Comparison of ENCODE assay signal across 19 cellular contexts in the genomic region with DNA sequence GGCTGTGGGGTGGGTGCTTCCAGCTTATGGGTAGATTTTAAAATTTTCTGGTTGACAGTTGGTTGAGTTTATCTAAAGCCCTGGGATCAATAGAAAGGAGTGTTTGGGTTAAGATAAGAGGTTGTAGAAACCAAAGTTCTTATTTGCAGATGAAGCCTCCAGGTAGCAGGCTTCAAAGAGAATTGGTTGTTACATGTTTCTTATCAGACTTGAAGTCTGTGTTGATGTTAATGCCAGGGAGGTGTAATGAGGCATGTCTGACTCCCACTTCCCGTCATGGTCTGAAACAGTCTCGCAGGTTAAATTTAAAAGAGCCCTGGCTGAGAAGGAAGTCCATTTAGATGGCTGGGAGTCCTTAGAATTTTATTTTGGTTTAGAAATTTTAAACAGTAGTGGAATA.
"Had no signal": no experiment of that assay in that cellular context is flagged by ENCODE, and none has a peak within 500 bp of the region (broad histone marks: within the 10 kb centered on the region; RNA-seq: fewer than 3 reads in every experiment).

No MANE protein-coding gene starts in this region.

- H3K36me3 ChIP-seq: gastrocnemius medialis, heart left ventricle, spleen, thoracic aorta had no signal

- H3K4me3 ChIP-seq: gastrocnemius medialis, heart left ventricle, psoas muscle, spleen, thoracic aorta had no signal

- H3K27ac ChIP-seq: epithelial cell of prostate, gastrocnemius medialis, heart left ventricle, psoas muscle, spleen, thoracic aorta had no signal

- H3K27me3 ChIP-seq: gastrocnemius medialis, heart left ventricle had no signal

- H3K36me3 Mint-ChIP-seq: natural killer cell treated with Interleukin-12 subunit alpha and Interleukin-12 subunit beta and Interleukin-15 and Interleukin-18, amount 100 ng/mL, for 72 hours had no signal

- ATAC-seq: activated naive CD8-positive, alpha-beta T cell treated with anti-CD3 and anti-CD28 coated beads, Interleukin-2, amount 50 U/mL, for 24 hours; gastrocnemius medialis; heart left ventricle; natural killer cell treated with Interleukin-12 subunit alpha and Interleukin-12 subunit beta and Interleukin-15 and Interleukin-18, amount 100 ng/mL, for 72 hours; psoas muscle; sciatic nerve; stimulated activated naive CD8-positive, alpha-beta T cell treated with anti-CD3 and anti-CD28 coated beads, Interleukin-15, amount 100 ng/mL, for 72 hours had no signal

- H3K27ac Mint-ChIP-seq: activated CD4-positive, alpha-beta T cell treated with anti-CD3 and anti-CD28 coated beads, Interleukin-2, amount 10 ng/mL, durations not matched to agents 7 days and 5 days; activated naive CD4-positive, alpha-beta T cell treated with anti-CD3 and anti-CD28 coated beads for 36 hours; activated naive CD8-positive, alpha-beta T cell treated with anti-CD3 and anti-CD28 coated beads, Interleukin-2, amount 50 U/mL, for 24 hours; dendritic cell treated with granulocyte-macrophage colony-stimulating factor and Interleukin-4, amounts not matched to agents 40 ng/mL and 50 ng/mL, for 4 days; natural killer cell treated with Interleukin-12 subunit alpha and Interleukin-12 subunit beta and Interleukin-15 and Interleukin-18, amount 100 ng/mL, for 72 hours had no signal

- H3K4me3 Mint-ChIP-seq: activated CD4-positive, alpha-beta T cell treated with anti-CD3 and anti-CD28 coated beads, Interleukin-2, amount 10 ng/mL, durations not matched to agents 7 days and 5 days; activated naive CD4-positive, alpha-beta T cell treated with anti-CD3 and anti-CD28 coated beads for 36 hours; activated naive CD8-positive, alpha-beta T cell treated with anti-CD3 and anti-CD28 coated beads, Interleukin-2, amount 50 U/mL, for 24 hours; dendritic cell treated with granulocyte-macrophage colony-stimulating factor and Interleukin-4, amounts not matched to agents 40 ng/mL and 50 ng/mL, for 4 days; natural killer cell treated with Interleukin-12 subunit alpha and Interleukin-12 subunit beta and Interleukin-15 and Interleukin-18, amount 100 ng/mL, for 72 hours; stimulated activated naive CD8-positive, alpha-beta T cell treated with anti-CD3 and anti-CD28 coated beads, Interleukin-15, amount 100 ng/mL, for 72 hours had no signal

- DNase-seq: activated CD4-positive, alpha-beta T cell treated with anti-CD3 and anti-CD28 coated beads, Interleukin-2, amount 10 ng/mL, durations not matched to agents 7 days and 5 days; activated CD4-positive, CD25-positive, alpha-beta regulatory T cell; activated naive CD4-positive, alpha-beta T cell treated with anti-CD3 and anti-CD28 coated beads for 36 hours; activated naive CD8-positive, alpha-beta T cell treated with anti-CD3 and anti-CD28 coated beads, Interleukin-2, amount 50 U/mL, for 24 hours; aorta; cerebellar nuclear complex; effector memory CD4-positive, alpha-beta T cell; gastrocnemius medialis; heart left ventricle; mesenchymal stem cell; psoas muscle; spleen; stimulated activated naive CD8-positive, alpha-beta T cell treated with anti-CD3 and anti-CD28 coated beads, Interleukin-15, amount 100 ng/mL, for 72 hours; T-helper 2 cell had no signal

- H3K9me3 Mint-ChIP-seq: activated CD4-positive, alpha-beta T cell treated with anti-CD3 and anti-CD28 coated beads, Interleukin-2, amount 10 ng/mL, durations not matched to agents 7 days and 5 days; activated naive CD4-positive, alpha-beta T cell treated with anti-CD3 and anti-CD28 coated beads for 36 hours; activated naive CD8-positive, alpha-beta T cell treated with anti-CD3 and anti-CD28 coated beads, Interleukin-2, amount 50 U/mL, for 24 hours; dendritic cell treated with granulocyte-macrophage colony-stimulating factor and Interleukin-4, amounts not matched to agents 40 ng/mL and 50 ng/mL, for 4 days; natural killer cell treated with Interleukin-12 subunit alpha and Interleukin-12 subunit beta and Interleukin-15 and Interleukin-18, amount 100 ng/mL, for 72 hours had no signal

- H3K9me3 ChIP-seq: gastrocnemius medialis, psoas muscle had no signal

- H3K27me3 Mint-ChIP-seq: activated naive CD8-positive, alpha-beta T cell treated with anti-CD3 and anti-CD28 coated beads, Interleukin-2, amount 50 U/mL, for 24 hours; natural killer cell treated with Interleukin-12 subunit alpha and Interleukin-12 subunit beta and Interleukin-15 and Interleukin-18, amount 100 ng/mL, for 72 hours had no signal

- H3K4me1 ChIP-seq: gastrocnemius medialis, heart left ventricle, psoas muscle, spleen had no signal

- H3K4me1 Mint-ChIP-seq: activated CD4-positive, alpha-beta T cell treated with anti-CD3 and anti-CD28 coated beads, Interleukin-2, amount 10 ng/mL, durations not matched to agents 7 days and 5 days; activated naive CD8-positive, alpha-beta T cell treated with anti-CD3 and anti-CD28 coated beads, Interleukin-2, amount 50 U/mL, for 24 hours; stimulated activated naive CD8-positive, alpha-beta T cell treated with anti-CD3 and anti-CD28 coated beads, Interleukin-15, amount 100 ng/mL, for 72 hours had no signal
